In genomic region chr15:88648357-88649214, GRCh38 we compare ENCODE assay signal across 8 cellular contexts. TPM values are rescaled to one million over a fixed set of nuclear protein-coding genes. Genes with fewer than 3 reads are reported as not detected.
A peak's percentile ranks its signal among the peaks of the same experiment; 100 is the strongest.
DNase-seq lines count a peak whose midpoint lies in the region; ATAC-seq and TF ChIP-seq lines count a peak whose summit lies in the region.

No MANE protein-coding gene starts in this region.

- H3K4me3 ChIP-seq in BE2C (ENCODE audit: low read depth, low read length): no peak overlapping the region

- TF ChIP-seq CTCF in GM13977 (IDR thresholded peaks at IDR 0.05; ENCODE audit: extremely low read depth, insufficient read depth, missing control alignments): no peak
- no peak for TF ChIP-seq CTCF in BE2C (IDR thresholded peaks at IDR 0.05; ENCODE audit: low read depth, low read length)

- no peaks in the 10 kb centered on the region for H3K36me3 ChIP-seq in BE2C

- no peaks in the 10 kb centered on the region for H3K27me3 ChIP-seq in BE2C

- in situ Hi-C loops in GM18951 (cut with MboI; ENCODE audit: low sequenced_read_pairs, unreplicated experiment): no loop called here
- in situ Hi-C loops in GM13977 (cut with MboI; ENCODE audit: low pct_unique_long_range_greater_than_20kb, low sequenced_read_pairs, unreplicated experiment): no loop called here

- peaks cover 3% of the 10 kb centered on the region for H3K4me1 ChIP-seq in BE2C

- no peaks in the 10 kb centered on the region for H3K9me3 ChIP-seq in BE2C

- intact Hi-C loops in sciatic nerve (cut with DNase I): no loop called here

- peak; percentile 3 for TF ChIP-seq POLR2A in GM18951 (IDR thresholded peaks at IDR 0.05; ENCODE audit: extremely low read depth, insufficient read depth, insufficient read length)

- peak; percentile 67 for DNase-seq in activated CD8-positive, alpha-beta memory T cell treated with anti-CD3 and anti-CD28 coated beads, Interleukin-2, amount 50 U/mL, for 48 hours
- peak; percentile 47 for DNase-seq in foreskin melanocyte
- peak; percentile 65 for DNase-seq in sciatic nerve (ENCODE audit: low spot score)
- DNase-seq in NCI-H2171 treated with DMSO at 0.1 percent for 48 hours (lab: John Stamatoyannopoulos, UW): no peak
- DNase-seq in GM13977 (ENCODE audit: low spot score): no peak
- DNase-seq in BE2C: no peak

- ATAC-seq in sciatic nerve (peak; percentile 12), GM19351 (IDR thresholded peaks at IDR 0.05; ENCODE audit: unreplicated experiment) (no peak)

RNA-seq across cellular contexts. Expression of gene ISG20, which starts 9.8 kb away (rescaled TPM):
- total RNA-seq in sciatic nerve: 20.2 TPM
- 2.9 TPM for polyA plus RNA-seq in BE2C (2012; ENCODE audit: insufficient read depth, insufficient read length, low read depth)

RNA-seq across cellular contexts. Expression of gene AEN, which starts 27.4 kb away (rescaled TPM):
- 10.7 TPM for total RNA-seq in sciatic nerve
- 72.5 TPM for polyA plus RNA-seq in BE2C (2012; ENCODE audit: insufficient read depth, insufficient read length, low read depth)

Comparison
In these comparisons a context has a peak if more than half of its experiments do, and no peak if none do; other contexts are left out.
1. DNase-seq: peak in activated CD8-positive, alpha-beta memory T cell treated with anti-CD3 and anti-CD28 coated beads, Interleukin-2, amount 50 U/mL, for 48 hours (single experiment), foreskin melanocyte (single experiment) and sciatic nerve (single experiment); none in NCI-H2171 treated with DMSO at 0.1 percent for 48 hours (single experiment), GM13977 (single experiment) and BE2C (single experiment).